39 cellular contexts compared by ENCODE assay signal in the genomic region with DNA sequence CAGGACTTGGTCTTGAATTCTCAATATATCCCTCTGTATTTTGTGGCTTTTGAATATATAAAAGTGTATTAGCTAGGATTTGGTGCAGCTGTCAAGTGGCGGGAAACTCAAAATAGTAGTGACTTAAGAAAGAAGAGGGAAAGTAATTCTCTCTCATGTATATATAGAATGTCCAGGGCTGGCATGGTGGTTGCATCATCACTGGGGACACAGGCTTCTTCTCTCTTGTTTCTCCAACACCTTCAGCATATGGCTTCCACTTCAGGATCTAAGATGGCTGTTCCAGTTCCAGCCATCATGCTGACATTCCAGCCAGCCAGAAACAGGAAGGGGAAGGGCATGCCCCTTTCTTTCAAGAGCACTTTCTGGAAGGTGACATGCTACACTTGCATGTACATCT. TPM values are rescaled to one million over a fixed set of nuclear protein-coding genes. Genes with fewer than 3 reads are reported as not detected.
"Had no signal": no experiment of that assay in that cellular context is flagged by ENCODE, and none has a peak within 500 bp of the region (broad histone marks: within the 10 kb centered on the region; RNA-seq: fewer than 3 reads in every experiment).

No MANE protein-coding gene starts in this region.

- H3K36me3 ChIP-seq: brain microvascular endothelial cell, breast epithelium, WERI-Rb-1 had no signal

- ATAC-seq: activated CD4-positive, alpha-beta T cell treated with anti-CD3 and anti-CD28 coated beads for 36 hours; activated CD4-positive, CD25-positive, alpha-beta regulatory T cell treated with anti-CD3 and anti-CD28 coated beads, Interleukin-2, amount 50 U/mL, for 24 hours; activated CD8-positive, alpha-beta memory T cell treated with anti-CD3 and anti-CD28 coated beads, Interleukin-2, amount 10 ng/mL, durations not matched to agents 7 days and 5 days; activated CD8-positive, alpha-beta T cell treated with anti-CD3 and anti-CD28 coated beads, Interleukin-2, amount 10 ng/mL, durations not matched to agents 7 days and 5 days; activated naive CD8-positive, alpha-beta T cell treated with anti-CD3 and anti-CD28 coated beads, Interleukin-2, amount 50 U/mL, for 24 hours; body of pancreas; WTC11 had no signal

- H3K36me3 Mint-ChIP-seq: activated CD8-positive, alpha-beta memory T cell treated with anti-CD3 and anti-CD28 coated beads, Interleukin-2, amount 10 ng/mL, durations not matched to agents 7 days and 5 days; activated naive CD4-positive, alpha-beta T cell treated with anti-CD3 and anti-CD28 coated beads, Interleukin-2, amount 10 ng/mL, durations not matched to agents 7 days and 5 days; activated naive CD4-positive, alpha-beta T cell treated with anti-CD3 and anti-CD28 coated beads, Interleukin-2, amount 50 U/mL, for 24 hours; activated naive CD8-positive, alpha-beta T cell treated with anti-CD3 and anti-CD28 coated beads, Interleukin-2, amount 10 ng/mL, durations not matched to agents 7 days and 5 days had no signal

- H3K27ac Mint-ChIP-seq: activated CD4-positive, alpha-beta memory T cell treated with anti-CD3 and anti-CD28 coated beads, Interleukin-2, amount 10 ng/mL, durations not matched to agents 7 days and 5 days; activated CD4-positive, alpha-beta T cell treated with anti-CD3 and anti-CD28 coated beads for 36 hours; activated CD4-positive, alpha-beta T cell treated with anti-CD3 and anti-CD28 coated beads, Interleukin-2, amount 10 ng/mL, durations not matched to agents 7 days and 5 days; activated CD8-positive, alpha-beta memory T cell treated with anti-CD3 and anti-CD28 coated beads, Interleukin-2, amount 10 ng/mL, durations not matched to agents 7 days and 5 days; activated CD8-positive, alpha-beta T cell treated with anti-CD3 and anti-CD28 coated beads, Interleukin-2, amount 10 ng/mL, durations not matched to agents 7 days and 5 days; activated naive CD4-positive, alpha-beta T cell treated with anti-CD3 and anti-CD28 coated beads, Interleukin-2, amount 10 ng/mL, durations not matched to agents 7 days and 5 days; activated naive CD4-positive, alpha-beta T cell treated with anti-CD3 and anti-CD28 coated beads, Interleukin-2, amount 50 U/mL, for 24 hours; activated naive CD8-positive, alpha-beta T cell; activated naive CD8-positive, alpha-beta T cell treated with anti-CD3 and anti-CD28 coated beads, Interleukin-2, amount 10 ng/mL, durations not matched to agents 7 days and 5 days; activated naive CD8-positive, alpha-beta T cell treated with anti-CD3 and anti-CD28 coated beads, Interleukin-2, amount 50 U/mL, for 24 hours; activated T-cell treated with anti-CD3 and anti-CD28 coated beads, Interleukin-2, amount 50 U/mL, for 24 hours; activated T-helper 2 cell treated with anti-CD3 and anti-CD28 coated beads, Interferon-gamma antibody, Interleukin-2, Interleukin-4, amounts not matched to agents 10 μg/mL and 5 μg/mL and 100 μg/mL, durations not matched to agents 14 hours and 24 hours and 36 hours; T-helper 1 cell treated with Interleukin-12 subunit alpha and Interleukin-12 subunit beta and Interleukin-4 antibody, amounts not matched to agents 30 μg/mL and 1 μg/mL, for 36 hours; T-helper 2 cell treated with Interferon-gamma antibody and Interleukin-4, amounts not matched to agents 5 μg/mL and 100 μg/mL, for 36 hours; WTC11 had no signal

- H3K27ac ChIP-seq: body of pancreas, brain microvascular endothelial cell, breast epithelium, WERI-Rb-1 had no signal

- H3K9me3 ChIP-seq: breast epithelium had no signal

- H3K9me3 Mint-ChIP-seq: activated CD4-positive, alpha-beta memory T cell treated with anti-CD3 and anti-CD28 coated beads, Interleukin-2, amount 10 ng/mL, durations not matched to agents 7 days and 5 days; activated naive CD4-positive, alpha-beta T cell treated with anti-CD3 and anti-CD28 coated beads, Interleukin-2, amount 10 ng/mL, durations not matched to agents 7 days and 5 days; activated naive CD4-positive, alpha-beta T cell treated with anti-CD3 and anti-CD28 coated beads, Interleukin-2, amount 50 U/mL, for 24 hours; activated naive CD8-positive, alpha-beta T cell treated with anti-CD3 and anti-CD28 coated beads, Interleukin-2, amount 10 ng/mL, durations not matched to agents 7 days and 5 days; activated naive CD8-positive, alpha-beta T cell treated with anti-CD3 and anti-CD28 coated beads, Interleukin-2, amount 50 U/mL, for 24 hours; activated T-cell treated with anti-CD3 and anti-CD28 coated beads, Interleukin-2, amount 50 U/mL, for 24 hours; activated T-helper 2 cell treated with anti-CD3 and anti-CD28 coated beads, Interferon-gamma antibody, Interleukin-2, Interleukin-4, amounts not matched to agents 10 μg/mL and 5 μg/mL and 100 μg/mL, durations not matched to agents 14 hours and 24 hours and 36 hours; T-helper 1 cell treated with Interleukin-12 subunit alpha and Interleukin-12 subunit beta and Interleukin-4 antibody, amounts not matched to agents 30 μg/mL and 1 μg/mL, for 36 hours; T-helper 2 cell treated with Interferon-gamma antibody and Interleukin-4, amounts not matched to agents 5 μg/mL and 100 μg/mL, for 36 hours had no signal

- H3K4me3 ChIP-seq: body of pancreas, breast epithelium had no signal

- H3K4me3 Mint-ChIP-seq: activated CD4-positive, alpha-beta memory T cell treated with anti-CD3 and anti-CD28 coated beads, Interleukin-2, amount 10 ng/mL, durations not matched to agents 7 days and 5 days; activated CD4-positive, alpha-beta T cell treated with anti-CD3 and anti-CD28 coated beads for 36 hours; activated CD4-positive, alpha-beta T cell treated with anti-CD3 and anti-CD28 coated beads, Interleukin-2, amount 10 ng/mL, durations not matched to agents 7 days and 5 days; activated CD8-positive, alpha-beta memory T cell treated with anti-CD3 and anti-CD28 coated beads, Interleukin-2, amount 10 ng/mL, durations not matched to agents 7 days and 5 days; activated CD8-positive, alpha-beta T cell treated with anti-CD3 and anti-CD28 coated beads, Interleukin-2, amount 10 ng/mL, durations not matched to agents 7 days and 5 days; activated naive CD4-positive, alpha-beta T cell treated with anti-CD3 and anti-CD28 coated beads, Interleukin-2, amount 10 ng/mL, durations not matched to agents 7 days and 5 days; activated naive CD4-positive, alpha-beta T cell treated with anti-CD3 and anti-CD28 coated beads, Interleukin-2, amount 50 U/mL, for 24 hours; activated naive CD8-positive, alpha-beta T cell; activated naive CD8-positive, alpha-beta T cell treated with anti-CD3 and anti-CD28 coated beads, Interleukin-2, amount 10 ng/mL, durations not matched to agents 7 days and 5 days; activated naive CD8-positive, alpha-beta T cell treated with anti-CD3 and anti-CD28 coated beads, Interleukin-2, amount 50 U/mL, for 24 hours; activated T-cell treated with anti-CD3 and anti-CD28 coated beads, Interleukin-2, amount 50 U/mL, for 24 hours; T-helper 1 cell treated with Interleukin-12 subunit alpha and Interleukin-12 subunit beta and Interleukin-4 antibody, amounts not matched to agents 30 μg/mL and 1 μg/mL, for 36 hours; T-helper 2 cell treated with Interferon-gamma antibody and Interleukin-4, amounts not matched to agents 5 μg/mL and 100 μg/mL, for 36 hours; WTC11 had no signal

- DNase-seq: activated CD4-positive, alpha-beta memory T cell treated with anti-CD3 and anti-CD28 coated beads, Interleukin-2, amount 10 ng/mL, durations not matched to agents 7 days and 5 days; activated CD4-positive, alpha-beta T cell treated with anti-CD3 and anti-CD28 coated beads for 1 hour; activated CD4-positive, alpha-beta T cell treated with anti-CD3 and anti-CD28 coated beads for 36 hours; activated CD4-positive, alpha-beta T cell treated with anti-CD3 and anti-CD28 coated beads for 48 hours; activated CD4-positive, alpha-beta T cell treated with anti-CD3 and anti-CD28 coated beads, Interleukin-2, amount 10 ng/mL, durations not matched to agents 7 days and 5 days; activated CD4-positive, alpha-beta T cell treated with anti-CD3 and anti-CD28 coated beads, Interleukin-2, amount 50 U/mL, for 48 hours; activated CD4-positive, CD25-positive, alpha-beta regulatory T cell; activated CD8-positive, alpha-beta memory T cell treated with anti-CD3 and anti-CD28 coated beads for 24 hours; activated CD8-positive, alpha-beta memory T cell treated with anti-CD3 and anti-CD28 coated beads, Interleukin-2, amount 10 ng/mL, durations not matched to agents 7 days and 5 days; activated CD8-positive, alpha-beta memory T cell treated with anti-CD3 and anti-CD28 coated beads, Interleukin-2, amount 50 U/mL, for 48 hours; activated CD8-positive, alpha-beta T cell treated with anti-CD3 and anti-CD28 coated beads, Interleukin-2, amount 10 ng/mL, durations not matched to agents 7 days and 5 days; activated effector memory CD4-positive, alpha-beta T cell treated with Interleukin-2 at 50 U/mL for 16 hours; activated gamma-delta T cell; activated naive CD4-positive, alpha-beta T cell treated with anti-CD3 and anti-CD28 coated beads, Interleukin-2, amount 10 ng/mL, durations not matched to agents 7 days and 5 days; activated naive CD4-positive, alpha-beta T cell treated with Interleukin-2 at 50 U/mL for 16 hours; activated naive CD8-positive, alpha-beta T cell treated with anti-CD3 and anti-CD28 coated beads, Interleukin-2, amount 10 ng/mL, durations not matched to agents 7 days and 5 days; activated naive CD8-positive, alpha-beta T cell treated with anti-CD3 and anti-CD28 coated beads, Interleukin-2, amount 50 U/mL, for 24 hours; activated T-cell treated with anti-CD3 and anti-CD28 coated beads, Interleukin-2, amount 50 U/mL, for 24 hours; activated T-cell treated with anti-CD3 and anti-CD28 coated beads, Interleukin-2, amount 50 U/mL, for 48 hours; amygdala; aorta; body of pancreas; brain microvascular endothelial cell; central memory CD4-positive, alpha-beta T cell; T-helper 1 cell; T-helper 2 cell; T-helper 9 cell; WERI-Rb-1 had no signal

- H3K27me3 Mint-ChIP-seq: activated naive CD4-positive, alpha-beta T cell treated with anti-CD3 and anti-CD28 coated beads, Interleukin-2, amount 10 ng/mL, durations not matched to agents 7 days and 5 days had no signal

- H3K27me3 ChIP-seq: body of pancreas, brain microvascular endothelial cell, breast epithelium had no signal

- H3K4me1 Mint-ChIP-seq: activated CD4-positive, alpha-beta memory T cell treated with anti-CD3 and anti-CD28 coated beads, Interleukin-2, amount 10 ng/mL, durations not matched to agents 7 days and 5 days; activated CD4-positive, alpha-beta T cell treated with anti-CD3 and anti-CD28 coated beads for 36 hours; activated CD4-positive, alpha-beta T cell treated with anti-CD3 and anti-CD28 coated beads, Interleukin-2, amount 10 ng/mL, durations not matched to agents 7 days and 5 days; activated CD8-positive, alpha-beta memory T cell treated with anti-CD3 and anti-CD28 coated beads, Interleukin-2, amount 10 ng/mL, durations not matched to agents 7 days and 5 days; activated naive CD4-positive, alpha-beta T cell treated with anti-CD3 and anti-CD28 coated beads, Interleukin-2, amount 10 ng/mL, durations not matched to agents 7 days and 5 days; activated naive CD4-positive, alpha-beta T cell treated with anti-CD3 and anti-CD28 coated beads, Interleukin-2, amount 50 U/mL, for 24 hours; activated naive CD8-positive, alpha-beta T cell treated with anti-CD3 and anti-CD28 coated beads, Interleukin-2, amount 10 ng/mL, durations not matched to agents 7 days and 5 days had no signal

- H3K4me1 ChIP-seq: body of pancreas, breast epithelium had no signal

RNA-seq across cellular contexts. Expression of gene GPR6, which starts 11.8 kb away (rescaled TPM):
- total RNA-seq: activated CD4-positive, alpha-beta memory T cell treated with anti-CD3 and anti-CD28 coated beads, Interleukin-2, amount 10 ng/mL, durations not matched to agents 7 days and 5 days; activated CD4-positive, alpha-beta T cell treated with anti-CD3 and anti-CD28 coated beads for 36 hours; activated CD4-positive, alpha-beta T cell treated with anti-CD3 and anti-CD28 coated beads, Interleukin-2, amount 10 ng/mL, durations not matched to agents 7 days and 5 days; activated CD8-positive, alpha-beta memory T cell treated with anti-CD3 and anti-CD28 coated beads, Interleukin-2, amount 10 ng/mL, durations not matched to agents 7 days and 5 days; activated CD8-positive, alpha-beta T cell treated with anti-CD3 and anti-CD28 coated beads, Interleukin-2, amount 10 ng/mL, durations not matched to agents 7 days and 5 days; activated naive CD8-positive, alpha-beta T cell treated with anti-CD3 and anti-CD28 coated beads, Interleukin-2, amount 10 ng/mL, durations not matched to agents 7 days and 5 days; activated T-helper 2 cell treated with anti-CD3 and anti-CD28 coated beads, Interferon-gamma antibody, Interleukin-2, Interleukin-4, amounts not matched to agents 10 μg/mL and 5 μg/mL and 100 μg/mL, durations not matched to agents 14 hours and 24 hours and 36 hours; aorta; astrocyte; body of pancreas; cardiac septum had no signal
- polyA plus RNA-seq: adipose tissue, aorta had no signal
